ENCODE assay signal across 9 cellular contexts in genomic region chr3:14472471-14473351, GRCh38.
A peak's percentile ranks its signal among the peaks of the same experiment; 100 is the strongest.
DNase-seq lines count a peak whose midpoint lies in the region; ATAC-seq, FAIRE-seq and TF ChIP-seq lines count a peak whose summit lies in the region.
"Had no signal": no experiment of that assay in that cellular context is flagged by ENCODE, and none has a peak within 500 bp of the region (broad histone marks: within the 10 kb centered on the region; RNA-seq: fewer than 3 reads in every experiment).

No MANE protein-coding gene starts in this region.

- no peaks in the 10 kb centered on the region for H4K20me1 ChIP-seq in endothelial cell of umbilical vein (replicated peaks; ENCODE audit: control insufficient read depth, extremely low read depth, insufficient read depth, low read length)

- TF ChIP-seq EP300 in ovary (IDR thresholded peaks at IDR 0.05): no peak
- TF ChIP-seq EP300 in sigmoid colon (IDR thresholded peaks at IDR 0.05): no peak

- H3K9me3 ChIP-seq in endothelial cell of umbilical vein (replicated peaks; ENCODE audit: control insufficient read depth, insufficient read depth, low read length) (no peaks in the 10 kb centered on the region), ovary (no peaks in the 10 kb centered on the region), sigmoid colon (no peaks in the 10 kb centered on the region)

- H3K79me2 ChIP-seq in endothelial cell of umbilical vein (ENCODE audit: control insufficient read depth, insufficient read depth, low read length): no peaks in the 10 kb centered on the region

- no peaks in the 10 kb centered on the region for H3K9me1 ChIP-seq in endothelial cell of umbilical vein (replicated peaks; ENCODE audit: control insufficient read depth, extremely low read depth, insufficient read depth, low read length)

- no peak overlapping the region for H3K4me3 ChIP-seq in endothelial cell of umbilical vein (replicated peaks in 1 of 3; ENCODE audit: insufficient read depth in 1 of 3, low read depth in 1 of 3, low read length in 3 of 3)
- no peak overlapping the region for H3K4me3 ChIP-seq in ovary
- no peak overlapping the region for H3K4me3 ChIP-seq in sigmoid colon

- ATAC-seq in GM19467 (IDR thresholded peaks at IDR 0.05; ENCODE audit: unreplicated experiment): no peak
- no peak for ATAC-seq in GM18505 (IDR thresholded peaks at IDR 0.05; ENCODE audit: unreplicated experiment)

- H3K9ac ChIP-seq in endothelial cell of umbilical vein (replicated peaks; ENCODE audit: extremely low read depth, insufficient read depth, low read length): no peak overlapping the region

- 54 to 58% (median 57%) methylated on average over 22 of the region's 22 CpGs for WGBS in ovary, 3 donors
- 84 to 89% methylated on average over 22 of the region's 22 CpGs for WGBS in sigmoid colon, 2 donors

- POLR2A ChIA-PET in endothelial cell of umbilical vein (lab: Charles Lee): no interaction called here

- H3K36me3 ChIP-seq in endothelial cell of umbilical vein (ENCODE audit: control insufficient read depth in 2 of 2, extremely low read depth in 1 of 2, insufficient read depth in 2 of 2, low read length in 2 of 2) (peaks cover 0 to 2% of the 10 kb centered on the region in 2 experiments), ovary (no peaks in the 10 kb centered on the region), sigmoid colon (peaks cover 0 to 5% (median 0%) of the 10 kb centered on the region in 4 donors)

- TF ChIP-seq CTCF in endothelial cell of umbilical vein (IDR thresholded peaks at IDR 0.05; ENCODE audit: extremely low read depth in 1 of 2, insufficient read depth in 1 of 2, low read depth in 1 of 2, low read length in 2 of 2) (no peak), ovary (IDR thresholded peaks at IDR 0.05) (no peak), sigmoid colon (IDR thresholded peaks at IDR 0.05) (no peak)

- H3K4me1 ChIP-seq in endothelial cell of umbilical vein (ENCODE audit: control insufficient read depth, extremely low read depth, insufficient read depth, low read length): peaks cover 18% of the 10 kb centered on the region
- H3K4me1 ChIP-seq in ovary (ENCODE audit: insufficient read depth): peaks cover 33% of the 10 kb centered on the region
- H3K4me1 ChIP-seq in sigmoid colon: peaks cover 0 to 11% (median 4%) of the 10 kb centered on the region in 4 donors

- BruUV-seq in endothelial cell of umbilical vein (replicated peaks; lab: Mats Ljungman, UMichigan): no TSS peak

- CTCF ChIA-PET in endothelial cell of umbilical vein (lab: Charles Lee): interaction anchor here (1.3 to 1.7 kb wide), 2 partner anchors 70 to 269 kb away, joined by 4 to 12 read pairs; partner anchors contain the start of gene SLC6A6

- TF ChIP-seq POLR2A in endothelial cell of umbilical vein (IDR thresholded peaks at IDR 0.05; ENCODE audit: low read depth, low read length) (no peak), ovary (IDR thresholded peaks at IDR 0.05) (no peak), GM18505 (IDR thresholded peaks at IDR 0.05; ENCODE audit: borderline replicate concordance, extremely low read depth, insufficient read depth, insufficient read length) (no peak), sigmoid colon (IDR thresholded peaks at IDR 0.05) (no peak)

- intact Hi-C loops in endothelial cell of umbilical vein (cut with micrococcal nuclease) (loop anchor here (1.0 kb wide), 1 partner anchor 10 kb away; no protein-coding TSS in a partner anchor), ovary (cut with DNase I) (no loop called here), head of caudate nucleus (cut with DNase I) (loop anchor here (5.0 kb wide), 1 partner anchor 270 kb away; no protein-coding TSS in a partner anchor), sigmoid colon (cut with DNase I) (no loop called here)

- H3K27me3 ChIP-seq in endothelial cell of umbilical vein (ENCODE audit: control insufficient read depth in 2 of 2, insufficient read depth in 2 of 2, low read length in 2 of 2) (no peaks in the 10 kb centered on the region), ovary (no peaks in the 10 kb centered on the region), sigmoid colon (no peaks in the 10 kb centered on the region)

- peak overlapping the region; percentile 53 for H3K27ac ChIP-seq in endothelial cell of umbilical vein (ENCODE audit: insufficient read depth, low read depth, low read length)
- H3K27ac ChIP-seq in ovary: peak overlapping the region; percentile 73 to 85
- H3K27ac ChIP-seq in sigmoid colon: no peak overlapping the region

- H3K4me2 ChIP-seq in endothelial cell of umbilical vein (ENCODE audit: insufficient read depth, low read length): peak overlapping the region; percentile 13

- DNase-seq in Daoy (ENCODE audit: low read depth) (peak; percentile 91), M059J (ENCODE audit: low read depth) (peak; percentile 98), endothelial cell of umbilical vein (ENCODE audit: low read depth, low spot score) (peak; percentile 79), ovary (peak; percentile 77 to 88 (median 78)), head of caudate nucleus (no peak), sigmoid colon (no peak)

- dilution Hi-C loops in endothelial cell of umbilical vein (cut with MboI; ENCODE audit: extremely low pct_ligation_motif_present, low sequenced_read_pairs): no loop called here

- H2AFZ ChIP-seq in endothelial cell of umbilical vein (ENCODE audit: low read depth, low read length): no peak overlapping the region

- FAIRE-seq in endothelial cell of umbilical vein (lab: Jason Lieb, UNC): peak; percentile 99
- FAIRE-seq: keratinocyte had no signal

TF ChIP-seq in endothelial cell of umbilical vein, 7 proteins besides CTCF, POLR2A, EP300 and RAD21:
- TF ChIP-seq POLR2AphosphoS5 (IDR thresholded peaks at IDR 0.05; ENCODE audit: insufficient read depth, low read depth, low read length) (no peak), FOS (IDR thresholded peaks at IDR 0.05; ENCODE audit: borderline replicate concordance, insufficient read depth, low read length) (peak; percentile 81), JUN (IDR thresholded peaks at IDR 0.05; ENCODE audit: borderline replicate concordance, insufficient read depth, insufficient read length, low read depth) (peak; percentile 67)

Comparison
In these comparisons a context has a peak if more than half of its experiments do, and no peak if none do; other contexts are left out.
1. DNase-seq: peak in Daoy (single experiment), M059J (single experiment), endothelial cell of umbilical vein (single experiment) and ovary (5 of 5); none in head of caudate nucleus (0 of 42) and sigmoid colon (single experiment).
2. H3K27ac ChIP-seq: peak in endothelial cell of umbilical vein (single experiment) and ovary (2 of 2); none in sigmoid colon (0 of 4).
3. intact Hi-C loops: an anchor here in endothelial cell of umbilical vein (1.0 kb wide) and head of caudate nucleus (5.0 kb wide); none called in ovary and sigmoid colon.